Comparison of ENCODE assay signal across 19 cellular contexts in genomic region chr6:19033683-19034082, GRCh38.
"Had no signal": no experiment of that assay in that cellular context is flagged by ENCODE, and none has a peak within 500 bp of the region (broad histone marks: within the 10 kb centered on the region; RNA-seq: fewer than 3 reads in every experiment).

No MANE protein-coding gene starts in this region.

- H3K9me3 ChIP-seq: pancreas, upper lobe of left lung had no signal

- H3K36me3 ChIP-seq: pancreas, upper lobe of left lung had no signal

- DNase-seq: activated B cell treated with CpG ODN at 0.5 μM for 24 hours; activated CD4-positive, alpha-beta T cell treated with anti-CD3 and anti-CD28 coated beads for 36 hours; activated CD4-positive, alpha-beta T cell treated with anti-CD3 and anti-CD28 coated beads, Interleukin-2, amount 50 U/mL, for 4 hours; activated CD8-positive, alpha-beta memory T cell treated with anti-CD3 and anti-CD28 coated beads for 24 hours; activated CD8-positive, alpha-beta memory T cell treated with anti-CD3 and anti-CD28 coated beads, Interleukin-2, amount 50 U/mL, for 4 hours; activated naive CD4-positive, alpha-beta T cell treated with Interleukin-2 at 50 U/mL for 16 hours; activated naive CD8-positive, alpha-beta T cell treated with anti-CD3 and anti-CD28 coated beads for 36 hours; activated T-cell treated with anti-CD3 and anti-CD28 coated beads, Interleukin-2, amount 50 U/mL, for 4 hours; immature natural killer cell; left ventricle myocardium superior; pancreas; small intestine; stimulated activated CD4-positive, alpha-beta T cell treated with anti-CD3 and anti-CD28 coated beads, Interleukin-15, amount 100 ng/mL, for 24 hours; SW 1271; T-helper 17 cell; upper lobe of left lung had no signal

- H3K27me3 ChIP-seq: hepatocyte, pancreas, upper lobe of left lung had no signal

- H3K79me2 ChIP-seq: hepatocyte had no signal

- H2AFZ ChIP-seq: hepatocyte had no signal

- H3K4me2 ChIP-seq: hepatocyte had no signal

- H3K27ac ChIP-seq: hepatocyte, SK-N-MC, upper lobe of left lung had no signal

- ATAC-seq: activated CD4-positive, alpha-beta T cell treated with anti-CD3 and anti-CD28 coated beads for 36 hours; activated T-cell treated with anti-CD3 and anti-CD28 coated beads, Interleukin-2, amount 50 U/mL, for 4 hours; pancreas; stimulated activated memory B cell treated with anti-CD40 and anti-IgM and Interleukin-4, amounts not matched to agents 10 μg/mL and 1 μg/mL and 100 μg/mL, for 72 hours; T-helper 17 cell had no signal

- H3K4me3 ChIP-seq: hepatocyte, pancreas, SK-N-MC, upper lobe of left lung had no signal
